ENCODE assay signal across 23 cellular contexts in the genomic region with DNA sequence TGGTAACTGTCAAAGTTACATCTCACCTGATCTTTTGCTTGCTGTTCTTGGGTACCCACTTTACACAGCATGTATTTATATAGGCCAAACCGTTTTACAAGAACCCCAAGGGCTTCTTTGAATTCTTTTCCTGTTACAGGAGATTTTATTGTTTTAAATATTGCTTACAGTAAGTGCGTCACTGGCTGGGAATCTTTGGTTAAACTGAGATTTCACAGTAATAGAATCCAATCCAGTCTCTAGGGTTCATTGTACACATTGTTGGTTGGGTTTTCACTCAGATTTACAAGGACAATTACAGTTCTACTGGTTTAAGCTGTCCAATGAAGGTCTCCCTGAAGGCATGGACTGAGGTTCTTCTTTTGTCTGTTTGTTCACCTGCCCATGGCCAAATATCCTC.
A peak's percentile ranks its signal among the peaks of the same experiment; 100 is the strongest.
DNase-seq lines count a peak whose midpoint lies in the region; ATAC-seq and TF ChIP-seq lines count a peak whose summit lies in the region.
"Had no signal": no experiment of that assay in that cellular context is flagged by ENCODE, and none has a peak within 500 bp of the region (broad histone marks: within the 10 kb centered on the region; RNA-seq: fewer than 3 reads in every experiment).

No MANE protein-coding gene starts in this region.

- H3K36me3 ChIP-seq in osteoblast (ENCODE audit: insufficient read depth, low read length), result no peaks in the 10 kb centered on the region
- H3K36me3 ChIP-seq in sigmoid colon, result no peaks in the 10 kb centered on the region
- H3K36me3 ChIP-seq in naive thymus-derived CD4-positive, alpha-beta T cell (ENCODE audit: control insufficient read depth in 2 of 3, insufficient read depth in 3 of 3, low read length in 3 of 3), result no peaks in the 10 kb centered on the region
- H3K36me3 ChIP-seq: BLaER1 treated with 17β-estradiol and CSF1 and Interleukin-3, amounts not matched to agents 10 nM and 100 nM had no signal

- CTCF ChIA-PET in naive thymus-derived CD4-positive, alpha-beta T cell (lab: Charles Lee), result no interaction called here

- no peaks in the 10 kb centered on the region for H3K36me3 Mint-ChIP-seq in naive thymus-derived CD4-positive, alpha-beta T cell

- H3K9me3 ChIP-seq in osteoblast (ENCODE audit: low read depth, low read length) (no peaks in the 10 kb centered on the region), sigmoid colon (no peaks in the 10 kb centered on the region)
- H3K9me3 ChIP-seq in naive thymus-derived CD4-positive, alpha-beta T cell (ENCODE audit: control insufficient read depth in 2 of 3, low read length in 3 of 3), result no peaks in the 10 kb centered on the region
- H3K9me3 ChIP-seq: BLaER1 treated with 17β-estradiol and CSF1 and Interleukin-3, amounts not matched to agents 10 nM and 100 nM; SK-N-SH had no signal

- no peak for TF ChIP-seq EP300 in sigmoid colon (IDR thresholded peaks at IDR 0.05)

- H3K27me3 ChIP-seq in osteoblast (ENCODE audit: insufficient read depth, low read length) (no peaks in the 10 kb centered on the region), sigmoid colon (no peaks in the 10 kb centered on the region)
- no peaks in the 10 kb centered on the region for H3K27me3 ChIP-seq in naive thymus-derived CD4-positive, alpha-beta T cell (ENCODE audit: control insufficient read depth in 2 of 2, insufficient read depth in 2 of 2, low read length in 2 of 2)
- H3K27me3 ChIP-seq: BLaER1 treated with 17β-estradiol and CSF1 and Interleukin-3, amounts not matched to agents 10 nM and 100 nM had no signal

- no peak for TF ChIP-seq POLR2A in sigmoid colon (IDR thresholded peaks at IDR 0.05)

- no peaks in the 10 kb centered on the region for H3K79me2 ChIP-seq in osteoblast (ENCODE audit: insufficient read depth, low read length)

- WGBS in sigmoid colon, 2 donors, result 34 to 51% methylated on average over 2 of the region's 2 CpGs

- H3K27ac ChIP-seq in osteoblast (ENCODE audit: low read depth, low read length), result peak overlapping the region; percentile 54
- no peak overlapping the region for H3K27ac ChIP-seq in sigmoid colon
- no peak overlapping the region for H3K27ac ChIP-seq in naive thymus-derived CD4-positive, alpha-beta T cell (ENCODE audit: low read depth, low read length)
- H3K27ac ChIP-seq: BLaER1 treated with 17β-estradiol and CSF1 and Interleukin-3, amounts not matched to agents 10 nM and 100 nM had no signal

- ATAC-seq in naive thymus-derived CD4-positive, alpha-beta T cell, result no peak

- no peak overlapping the region for H3K4me2 ChIP-seq in osteoblast (ENCODE audit: insufficient read depth, low read length)
- H3K4me2 ChIP-seq: BLaER1 treated with 17β-estradiol and CSF1 and Interleukin-3, amounts not matched to agents 10 nM and 100 nM; SK-N-SH had no signal

- intact Hi-C loops in sigmoid colon (cut with DNase I), result no loop called here
- intact Hi-C loops in naive thymus-derived CD4-positive, alpha-beta T cell (cut with micrococcal nuclease), result no loop called here

- peaks cover 6 to 29% (median 24%) of the 10 kb centered on the region in 5 donors for H3K27me3 Mint-ChIP-seq in naive thymus-derived CD4-positive, alpha-beta T cell

- H4K20me1 ChIP-seq in osteoblast (ENCODE audit: insufficient read depth, low read length), result no peaks in the 10 kb centered on the region
- H4K20me1 ChIP-seq: BLaER1 treated with 17β-estradiol and CSF1 and Interleukin-3, amounts not matched to agents 10 nM and 100 nM had no signal

- H3K4me1 ChIP-seq in osteoblast (ENCODE audit: insufficient read depth, low read length) (peaks cover 5% of the 10 kb centered on the region), sigmoid colon (no peaks in the 10 kb centered on the region)
- H3K4me1 ChIP-seq in naive thymus-derived CD4-positive, alpha-beta T cell (ENCODE audit: control insufficient read depth in 2 of 2, insufficient read depth in 2 of 2, low read length in 2 of 2), result no peaks in the 10 kb centered on the region
- H3K4me1 ChIP-seq: BLaER1 treated with 17β-estradiol and CSF1 and Interleukin-3, amounts not matched to agents 10 nM and 100 nM had no signal

- DNase-seq in Daoy (ENCODE audit: low read depth), result peak; percentile 17
- peak; percentile 3 for DNase-seq in GM04504 (ENCODE audit: low read depth)
- peak; percentile 79 for DNase-seq in M059J (ENCODE audit: low read depth)
- DNase-seq in osteoblast (ENCODE audit: insufficient read length, low spot score, missing footprints), result no peak
- DNase-seq in sigmoid colon, result no peak
- DNase-seq in dermis blood vessel endothelial cell, result no peak
- no peak for DNase-seq in naive thymus-derived CD4-positive, alpha-beta T cell
- DNase-seq: CD4-positive, alpha-beta T cell; COR-L47; DMS53; H9; KG1; NCI-H1092; NCI-H1417 treated with DMSO at 0.1 percent for 48 hours; NCI-H187; NCI-H2081 treated with DMSO at 0.1 percent for 48 hours; NCI-H2171; NCI-H226; NCI-H510A; NCI-H69; SK-N-SH; SW 1271 had no signal

- POLR2A ChIA-PET in naive thymus-derived CD4-positive, alpha-beta T cell (lab: Charles Lee), result no interaction called here

- peaks cover 0 to 2% (median 0%) of the 10 kb centered on the region in 11 donors for H3K9me3 Mint-ChIP-seq in naive thymus-derived CD4-positive, alpha-beta T cell
- H3K9me3 Mint-ChIP-seq: CD4-positive, alpha-beta T cell; H9 had no signal

- H2AFZ ChIP-seq in osteoblast (ENCODE audit: low read length), result no peak overlapping the region

- H3K4me1 Mint-ChIP-seq in naive thymus-derived CD4-positive, alpha-beta T cell, result no peaks in the 10 kb centered on the region

- H3K4me3 Mint-ChIP-seq in naive thymus-derived CD4-positive, alpha-beta T cell, result no peak overlapping the region
- H3K4me3 Mint-ChIP-seq: CD4-positive, alpha-beta T cell; H9 had no signal

- TF ChIP-seq CTCF in osteoblast (IDR thresholded peaks at IDR 0.05; ENCODE audit: extremely low read depth, low read depth, low read length) (no peak), sigmoid colon (IDR thresholded peaks at IDR 0.05) (no peak)

- H3K27ac Mint-ChIP-seq in naive thymus-derived CD4-positive, alpha-beta T cell, result no peak overlapping the region
- H3K27ac Mint-ChIP-seq: CD4-positive, alpha-beta T cell; H9 had no signal

- no peak overlapping the region for H3K4me3 ChIP-seq in osteoblast (ENCODE audit: insufficient read depth, low read length)
- H3K4me3 ChIP-seq in sigmoid colon, result no peak overlapping the region
- H3K4me3 ChIP-seq in naive thymus-derived CD4-positive, alpha-beta T cell (ENCODE audit: low read length), result no peak overlapping the region
- H3K4me3 ChIP-seq: BLaER1 treated with 17β-estradiol and CSF1 and Interleukin-3, amounts not matched to agents 10 nM and 100 nM had no signal

Comparison
In these comparisons a context has a peak if more than half of its experiments do, and no peak if none do; other contexts are left out.
1. DNase-seq: peak in Daoy (single experiment), GM04504 (single experiment) and M059J (single experiment); none in osteoblast (single experiment), sigmoid colon (single experiment), dermis blood vessel endothelial cell (single experiment) and naive thymus-derived CD4-positive, alpha-beta T cell (0 of 9).